Comparison of ENCODE assay signal across 1 cellular context in genomic region chr6:36666726-36667591, GRCh38.
TF ChIP-seq lines count a peak whose summit lies in the region.

No MANE protein-coding gene starts in this region.

TF ChIP-seq in WTC11, 78 proteins besides CTCF, POLR2A, EP300 and RAD21 (continued from another document):
- no peak for TF ChIP-seq CDX4 (CRISPR knock-in tag; IDR thresholded peaks at IDR 0.05; ENCODE audit: borderline replicate concordance)
- no peak for TF ChIP-seq EMX1 (CRISPR knock-in tag; IDR thresholded peaks at IDR 0.05)
- no peak for TF ChIP-seq PRDM15 (CRISPR knock-in tag; IDR thresholded peaks at IDR 0.05)
- no peak for TF ChIP-seq OVOL2 (CRISPR knock-in tag; IDR thresholded peaks at IDR 0.05; ENCODE audit: borderline replicate concordance)
- TF ChIP-seq RELA (CRISPR knock-in tag; IDR thresholded peaks at IDR 0.05; ENCODE audit: borderline replicate concordance): no peak
- peak; percentile 37; the same call in 1 of the 2 replicates for TF ChIP-seq CREM (CRISPR knock-in tag; IDR thresholded peaks at IDR 0.05)
- TF ChIP-seq CBFB (CRISPR knock-in tag; IDR thresholded peaks at IDR 0.05; ENCODE audit: low read depth): no peak
- no peak for TF ChIP-seq ZNF512 (CRISPR knock-in tag; IDR thresholded peaks at IDR 0.05; ENCODE audit: borderline replicate concordance)
- no peak for TF ChIP-seq SOX15 (CRISPR knock-in tag; IDR thresholded peaks at IDR 0.05)
- no peak for TF ChIP-seq ZNF396 (CRISPR knock-in tag; IDR thresholded peaks at IDR 0.05; ENCODE audit: borderline replicate concordance)
- TF ChIP-seq SMAD4 (CRISPR knock-in tag; IDR thresholded peaks at IDR 0.05): no peak
- TF ChIP-seq PREB (CRISPR knock-in tag; IDR thresholded peaks at IDR 0.05; ENCODE audit: borderline replicate concordance): no peak
- peak; percentile 78; the same call in 1 of the 2 replicates for TF ChIP-seq FOXP4 (CRISPR knock-in tag; IDR thresholded peaks at IDR 0.05)
- TF ChIP-seq RORB (CRISPR knock-in tag; IDR thresholded peaks at IDR 0.05): no peak
- TF ChIP-seq SP1 (CRISPR knock-in tag; conservative IDR thresholded peaks at IDR 0.05): peak; percentile 63
- peak; percentile 50; the same call in 1 of the 2 replicates for TF ChIP-seq ETV6 (CRISPR knock-in tag; IDR thresholded peaks at IDR 0.05)
- no peak for TF ChIP-seq USF2 (CRISPR knock-in tag; IDR thresholded peaks at IDR 0.05)
- no peak for TF ChIP-seq JAZF1 (CRISPR knock-in tag; IDR thresholded peaks at IDR 0.05)
- TF ChIP-seq TEAD1 (CRISPR knock-in tag; IDR thresholded peaks at IDR 0.05): peak; percentile 65; the same call in 1 of the 2 replicates
- peak; percentile 99 for TF ChIP-seq TP53 (CRISPR knock-in tag; IDR thresholded peaks at IDR 0.05)
- TF ChIP-seq ZNF423 (CRISPR knock-in tag; IDR thresholded peaks at IDR 0.05): peak; percentile 98
- TF ChIP-seq FOXP1 (CRISPR knock-in tag; IDR thresholded peaks at IDR 0.05; ENCODE audit: borderline replicate concordance): peak; percentile 60; the same call in 1 of the 2 replicates
- peak; percentile 80; the same call in 1 of the 2 replicates for TF ChIP-seq NFE2L1 (CRISPR knock-in tag; IDR thresholded peaks at IDR 0.05)
- TF ChIP-seq AR (CRISPR knock-in tag; IDR thresholded peaks at IDR 0.05): no peak
